ENCODE assay signal across 13 cellular contexts in the genomic region with DNA sequence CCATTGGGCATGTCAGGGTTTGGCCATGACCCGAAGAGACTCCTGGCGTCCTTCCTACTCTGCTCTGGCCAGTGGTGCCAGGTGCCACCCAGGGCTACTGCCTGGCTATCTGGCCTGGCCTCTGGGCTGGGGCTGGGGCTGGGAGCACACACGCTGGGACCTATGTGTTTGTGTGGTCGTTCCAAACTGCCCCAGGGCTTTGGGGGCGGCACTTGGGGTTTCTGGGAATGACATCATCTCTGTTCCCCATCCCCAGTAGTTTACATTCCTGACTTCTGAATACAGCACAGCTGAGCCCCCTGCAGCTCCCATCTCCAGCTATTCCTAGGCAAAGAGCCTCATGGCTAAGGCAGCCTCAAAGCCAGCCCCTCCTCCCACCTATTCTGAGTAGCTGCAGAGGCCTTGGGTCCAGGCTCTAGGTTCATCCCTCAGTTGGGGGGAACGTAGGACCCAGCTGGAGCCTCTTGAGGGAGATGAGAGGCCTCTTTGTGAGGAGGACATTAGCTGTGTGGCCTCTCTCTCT. TPM values are rescaled to one million over a fixed set of nuclear protein-coding genes. Genes with fewer than 3 reads are reported as not detected.
A peak's percentile ranks its signal among the peaks of the same experiment; 100 is the strongest.
DNase-seq lines count a peak whose midpoint lies in the region; ATAC-seq and TF ChIP-seq lines count a peak whose summit lies in the region.
"Had no signal": no experiment of that assay in that cellular context is flagged by ENCODE, and none has a peak within 500 bp of the region (broad histone marks: within the 10 kb centered on the region; RNA-seq: fewer than 3 reads in every experiment).

No MANE protein-coding gene starts in this region.

- H3K9me3 ChIP-seq in skeletal muscle satellite cell (replicated peaks; ENCODE audit: low read length): no peaks in the 10 kb centered on the region
- H3K9me3 ChIP-seq: heart right ventricle had no signal

- no peak for ATAC-seq in HG03565 (IDR thresholded peaks at IDR 0.05; ENCODE audit: unreplicated experiment)
- ATAC-seq: HCT116 had no signal

- no peak overlapping the region for H3K4me2 ChIP-seq in skeletal muscle satellite cell (ENCODE audit: low read length)

- TF ChIP-seq CTCF in astrocyte of the spinal cord (IDR thresholded peaks at IDR 0.05; ENCODE audit: low read depth, low read length): no peak

- H3K9ac ChIP-seq in skeletal muscle satellite cell (ENCODE audit: low read depth, low read length): peak overlapping the region; percentile 3

- H3K4me3 ChIP-seq in astrocyte of the spinal cord (ENCODE audit: low read depth, low read length) (no peak overlapping the region), skeletal muscle satellite cell (ENCODE audit: low read length) (no peak overlapping the region)
- H3K4me3 ChIP-seq: heart right ventricle had no signal

- H3K36me3 ChIP-seq in skeletal muscle satellite cell (ENCODE audit: insufficient read depth, low read length): peaks cover 41% of the 10 kb centered on the region

- in situ Hi-C loops in astrocyte of the spinal cord (cut with HindIII; ENCODE audit: low sequenced_read_pairs): no loop called here

- no peaks in the 10 kb centered on the region for H3K27me3 ChIP-seq in skeletal muscle satellite cell (ENCODE audit: control insufficient read depth, insufficient read depth, low read length)
- H3K27me3 ChIP-seq: heart right ventricle had no signal

- H3K4me1 ChIP-seq in skeletal muscle satellite cell (ENCODE audit: control insufficient read depth, insufficient read depth, low read length): peaks cover 37% of the 10 kb centered on the region

- DNase-seq in H4 (ENCODE audit: low spot score): peak; percentile 67
- DNase-seq in astrocyte of the spinal cord (ENCODE audit: low read depth, low spot score): peak; percentile 96
- peak; percentile 65 for DNase-seq in iPS-NIHi11 (ENCODE audit: low spot score)
- DNase-seq in activated CD4-positive, CD25-positive, alpha-beta regulatory T cell (lab: John Stamatoyannopoulos, UW): no peak
- DNase-seq in germinal center (ENCODE audit: low spot score): no peak
- DNase-seq in effector CD4-positive, alpha-beta T cell: no peak
- DNase-seq: heart right ventricle; MV-4-11; SIG-M5; stimulated activated CD4-positive, alpha-beta T cell treated with anti-CD3 and anti-CD28 coated beads, Interleukin-4, amount 100 ng/mL, for 24 hours had no signal

RNA-seq across cellular contexts. Expression of a gene that starts 24.3 kb away (rescaled TPM):
- total RNA-seq in H4 (2014; rRNA removed; shearing (Covaris generic)): 5.5 and 7.6 TPM in 2 replicates
- total RNA-seq in skeletal muscle satellite cell (2012; rRNA removed): 21.6 and 22.3 TPM in 2 replicates

RNA-seq across cellular contexts. Expression of a gene that starts 40.6 kb away (rescaled TPM):
- 5.4 and 15.5 TPM in 2 replicates for total RNA-seq in H4 (2014; rRNA removed; shearing (Covaris generic))
- total RNA-seq in skeletal muscle satellite cell (2012; rRNA removed): 8.1 and 9.8 TPM in 2 replicates

RNA-seq across cellular contexts. Expression of a gene that starts 45.6 kb away (rescaled TPM):
- 0.25 and 1.1 TPM in 2 replicates for total RNA-seq in H4 (2014; rRNA removed; shearing (Covaris generic))
- 1.3 and 2.0 TPM in 2 replicates for total RNA-seq in skeletal muscle satellite cell (2012; rRNA removed)

Comparison
In these comparisons a context has a peak if more than half of its experiments do, and no peak if none do; other contexts are left out.
1. DNase-seq: peak in H4 (single experiment), astrocyte of the spinal cord (single experiment) and iPS-NIHi11 (single experiment); none in activated CD4-positive, CD25-positive, alpha-beta regulatory T cell (0 of 4), germinal center (single experiment) and effector CD4-positive, alpha-beta T cell (single experiment).